In genomic region chr5:134878403-134878802, GRCh38 we compare ENCODE assay signal across 18 cellular contexts. TPM values are rescaled to one million over a fixed set of nuclear protein-coding genes. Genes with fewer than 3 reads are reported as not detected.
A peak's percentile ranks its signal among the peaks of the same experiment; 100 is the strongest.
DNase-seq lines count a peak whose midpoint lies in the region; ATAC-seq and TF ChIP-seq lines count a peak whose summit lies in the region.
"Had no signal": no experiment of that assay in that cellular context is flagged by ENCODE, and none has a peak within 500 bp of the region (broad histone marks: within the 10 kb centered on the region; RNA-seq: fewer than 3 reads in every experiment).

No MANE protein-coding gene starts in this region.

- DNase-seq in NCI-H1092 treated with DMSO at 0.1 percent for 48 hours (lab: John Stamatoyannopoulos, UW) (peak; percentile 7), NCI-H1092 (lab: John Stamatoyannopoulos, UW) (no peak), memory B cell (ENCODE audit: low spot score in 2 of 2) (no peak), adrenal gland (no peak)
- DNase-seq: activated CD4-positive, CD25-positive, alpha-beta regulatory T cell; dermis blood vessel endothelial cell; NCI-H187; NCI-H524; PC-9; SK-N-SH; upper lobe of right lung had no signal

- ATAC-seq in memory B cell (ENCODE audit: low read depth) (no peak), GM21515 (IDR thresholded peaks at IDR 0.05; ENCODE audit: unreplicated experiment) (no peak), HG03354 (IDR thresholded peaks at IDR 0.05; ENCODE audit: poor library complexity, severe bottlenecking, unreplicated experiment) (no peak)
- ATAC-seq: upper lobe of right lung had no signal

- H2AFZ ChIP-seq in OCI-LY1 (ENCODE audit: low read length): no peak overlapping the region
- H2AFZ ChIP-seq: PC-9 had no signal

- 75 to 92% (median 85%) methylated on average over 2 to 3 of the region's 3 CpGs for WGBS in adrenal gland, 4 donors

- peak overlapping the region; percentile 29 for H3K27ac ChIP-seq in OCI-LY1 (ENCODE audit: low read depth, low read length, poor library complexity, severe bottlenecking)
- no peak overlapping the region for H3K27ac ChIP-seq in adrenal gland
- H3K27ac ChIP-seq: 22Rv1, PC-9, upper lobe of right lung had no signal

- H3K36me3 ChIP-seq in OCI-LY1 (ENCODE audit: insufficient read depth, low read length): no peaks in the 10 kb centered on the region
- no peaks in the 10 kb centered on the region for H3K36me3 ChIP-seq in adrenal gland (replicated peaks in 1 of 2)
- H3K36me3 ChIP-seq: upper lobe of right lung had no signal

- H3K4me3 ChIP-seq in OCI-LY1 (ENCODE audit: low read depth, low read length, poor library complexity, severe bottlenecking) (no peak overlapping the region), adrenal gland (no peak overlapping the region)
- H3K4me3 ChIP-seq: PC-9, upper lobe of right lung had no signal

- intact Hi-C loops in adrenal gland (cut with DNase I): no loop called here

- peaks cover 37% of the 10 kb centered on the region for H3K79me2 ChIP-seq in OCI-LY1 (ENCODE audit: insufficient read depth, low read length)

- H4K20me1 ChIP-seq in OCI-LY1 (ENCODE audit: insufficient read depth, low read length): no peaks in the 10 kb centered on the region

- H3K27ac Mint-ChIP-seq in IgD-negative memory B cell (peak overlapping the region in 2 of 3 donors; percentile 13 to 82), memory B cell (peak overlapping the region; percentile 41)
- H3K27ac Mint-ChIP-seq: B cell; stimulated activated naive CD8-positive, alpha-beta T cell treated with anti-CD3 and anti-CD28 coated beads, Interleukin-15, Interleukin-2, amounts not matched to agents 100 ng/mL and 50 ng/mL, for 24 hours had no signal

- H3K9me3 Mint-ChIP-seq in IgD-negative memory B cell: peaks cover 0 to 2% (median 0%) of the 10 kb centered on the region in 3 donors
- H3K9me3 Mint-ChIP-seq in memory B cell: no peaks in the 10 kb centered on the region
- H3K9me3 Mint-ChIP-seq: stimulated activated naive CD8-positive, alpha-beta T cell treated with anti-CD3 and anti-CD28 coated beads, Interleukin-15, Interleukin-2, amounts not matched to agents 100 ng/mL and 50 ng/mL, for 24 hours had no signal

- no peaks in the 10 kb centered on the region for H3F3A ChIP-seq in OCI-LY1 (ENCODE audit: insufficient read depth, low read length)

- no peak overlapping the region; the same call in 1 of the 2 replicates for H3K4me2 ChIP-seq in OCI-LY1 (ENCODE audit: low read length)
- H3K4me2 ChIP-seq: PC-9, SK-N-SH had no signal

- no peak for TF ChIP-seq POLR2A in adrenal gland (IDR thresholded peaks at IDR 0.05)

- H3K36me3 Mint-ChIP-seq in IgD-negative memory B cell (no peaks in the 10 kb centered on the region), memory B cell (peaks cover 10% of the 10 kb centered on the region)

- no peaks in the 10 kb centered on the region for H3K9me2 ChIP-seq in OCI-LY1 (ENCODE audit: low read depth, low read length)
- H3K9me2 ChIP-seq: SK-N-SH had no signal

- TF ChIP-seq CTCF in OCI-LY1 (IDR thresholded peaks at IDR 0.05; ENCODE audit: low read length): no peak
- TF ChIP-seq CTCF in adrenal gland (IDR thresholded peaks at IDR 0.05): no peak

- H3K9ac ChIP-seq in OCI-LY1 (ENCODE audit: low read length): no peak overlapping the region
- H3K9ac ChIP-seq: SK-N-SH had no signal

- H3K9me3 ChIP-seq in OCI-LY1 (ENCODE audit: low read length): no peaks in the 10 kb centered on the region
- no peaks in the 10 kb centered on the region for H3K9me3 ChIP-seq in adrenal gland (replicated peaks in 1 of 3)
- H3K9me3 ChIP-seq: SK-N-SH, upper lobe of right lung had no signal

- H3K27me3 ChIP-seq in OCI-LY1 (ENCODE audit: insufficient read depth, low read length) (no peaks in the 10 kb centered on the region), adrenal gland (no peaks in the 10 kb centered on the region)
- H3K27me3 ChIP-seq: upper lobe of right lung had no signal

- H3K4me1 ChIP-seq in OCI-LY1 (ENCODE audit: insufficient read depth, low read length, severe bottlenecking) (peaks cover 46% of the 10 kb centered on the region), adrenal gland (replicated peaks in 1 of 2) (peaks cover 0 to 37% of the 10 kb centered on the region in 2 donors)

- H3K4me3 Mint-ChIP-seq in IgD-negative memory B cell (peak overlapping the region in 2 of 4 donors; percentile 10 to 57), memory B cell (no peak overlapping the region)
- H3K4me3 Mint-ChIP-seq: B cell; stimulated activated naive CD8-positive, alpha-beta T cell treated with anti-CD3 and anti-CD28 coated beads, Interleukin-15, Interleukin-2, amounts not matched to agents 100 ng/mL and 50 ng/mL, for 24 hours had no signal

- H3K4me1 Mint-ChIP-seq in IgD-negative memory B cell: peaks cover 23 to 42% (median 37%) of the 10 kb centered on the region in 3 donors
- peaks cover 34% of the 10 kb centered on the region for H3K4me1 Mint-ChIP-seq in memory B cell

- H3K27me3 Mint-ChIP-seq in IgD-negative memory B cell (no peaks in the 10 kb centered on the region), memory B cell (no peaks in the 10 kb centered on the region)
- H3K27me3 Mint-ChIP-seq: B cell; stimulated activated naive CD8-positive, alpha-beta T cell treated with anti-CD3 and anti-CD28 coated beads, Interleukin-15, Interleukin-2, amounts not matched to agents 100 ng/mL and 50 ng/mL, for 24 hours had no signal

RNA-seq across cellular contexts. Expression of gene TXNDC15, which starts 4.2 kb away (rescaled TPM):
- polyA plus RNA-seq in IgD-negative memory B cell: 14.2 TPM
- 100 to 1,000 TPM in 4 of 8 donors, 10 to 100 TPM in 4; 62.2 to 267 (median 101) TPM for total RNA-seq in adrenal gland
- 100 to 1,000 TPM in 1 of 3 donors, 10 to 100 TPM in 2; 56.4 to 195 (median 82.7) TPM for polyA plus RNA-seq in adrenal gland

RNA-seq across cellular contexts. Expression of gene PCBD2, which starts 26.5 kb away (rescaled TPM):
- polyA plus RNA-seq in IgD-negative memory B cell (13.9 TPM), adrenal gland (10 to 100 TPM in 1 of 3 donors, 1 to 10 TPM in 2; 3.9 to 13.1 (median 6.6) TPM)
- total RNA-seq in adrenal gland: 10 to 100 TPM in 6 of 8 donors, 1 to 10 TPM in 2; 7.1 to 19.5 (median 14.8) TPM

RNA-seq across cellular contexts. Expression of gene C5orf24, which starts 32.6 kb away (rescaled TPM):
- polyA plus RNA-seq in IgD-negative memory B cell: 9.4 TPM
- 10 to 100 TPM; 28.1 to 68.2 (median 42.4) TPM for total RNA-seq in adrenal gland
- polyA plus RNA-seq in adrenal gland: 10 to 100 TPM; 13.5 to 57.0 (median 16.0) TPM
